In genomic region chr19:44752816-44753618, GRCh38 we compare ENCODE assay signal across 8 cellular contexts. TPM values are rescaled to one million over a fixed set of nuclear protein-coding genes. Genes with fewer than 3 reads are reported as not detected.
A peak's percentile ranks its signal among the peaks of the same experiment; 100 is the strongest.
DNase-seq lines count a peak whose midpoint lies in the region; ATAC-seq and TF ChIP-seq lines count a peak whose summit lies in the region.

No MANE protein-coding gene starts in this region.

- intact Hi-C loops in right cardiac atrium (cut with DNase I), result no loop called here

- H3K4me3 ChIP-seq in right cardiac atrium (ENCODE audit: low read length), result peak overlapping the region; percentile 61

- H3K27me3 ChIP-seq in right cardiac atrium (ENCODE audit: control insufficient read depth, insufficient read depth), result no peaks in the 10 kb centered on the region

- peak; percentile 57 for ATAC-seq in GM21619 (IDR thresholded peaks at IDR 0.05; ENCODE audit: unreplicated experiment)
- ATAC-seq in activated naive CD8-positive, alpha-beta T cell treated with anti-CD3 and anti-CD28 coated beads, Interleukin-2, amount 50 U/mL, for 24 hours, result peak; percentile 79
- ATAC-seq in right cardiac atrium, result peak; percentile 65

- TF ChIP-seq EP300 in Ishikawa (IDR thresholded peaks at IDR 0.05; ENCODE audit: borderline replicate concordance), result peak; percentile 74

- peaks cover 61% of the 10 kb centered on the region for H3K4me1 Mint-ChIP-seq in activated naive CD8-positive, alpha-beta T cell treated with anti-CD3 and anti-CD28 coated beads, Interleukin-2, amount 50 U/mL, for 24 hours
- H3K4me1 Mint-ChIP-seq in progenitor cell of endocrine pancreas (ENCODE audit: low read depth), result peaks cover 16% of the 10 kb centered on the region

- no peaks in the 10 kb centered on the region for H3K9me3 Mint-ChIP-seq in activated naive CD8-positive, alpha-beta T cell treated with anti-CD3 and anti-CD28 coated beads, Interleukin-2, amount 50 U/mL, for 24 hours
- no peaks in the 10 kb centered on the region for H3K9me3 Mint-ChIP-seq in progenitor cell of endocrine pancreas (ENCODE audit: low read depth)

- peak overlapping the region; percentile 93 for H3K27ac Mint-ChIP-seq in activated naive CD8-positive, alpha-beta T cell treated with anti-CD3 and anti-CD28 coated beads, Interleukin-2, amount 50 U/mL, for 24 hours
- no peak overlapping the region for H3K27ac Mint-ChIP-seq in progenitor cell of endocrine pancreas

- no peak for TF ChIP-seq CTCF in progenitor cell of endocrine pancreas (IDR thresholded peaks at IDR 0.05; ENCODE audit: unreplicated experiment)

- H3K27ac ChIP-seq in right cardiac atrium (ENCODE audit: low read length), result peak overlapping the region; percentile 34

- TF ChIP-seq RAD21 in Ishikawa (IDR thresholded peaks at IDR 0.05; ENCODE audit: low read depth), result no peak

- peaks cover 21% of the 10 kb centered on the region for H3K36me3 Mint-ChIP-seq in activated naive CD8-positive, alpha-beta T cell treated with anti-CD3 and anti-CD28 coated beads, Interleukin-2, amount 50 U/mL, for 24 hours (ENCODE audit: low read depth)
- no peaks in the 10 kb centered on the region for H3K36me3 Mint-ChIP-seq in progenitor cell of endocrine pancreas (ENCODE audit: insufficient read depth)

- H3K4me1 ChIP-seq in right cardiac atrium (ENCODE audit: control insufficient read depth, insufficient read depth, low read length), result peaks cover 27% of the 10 kb centered on the region

- H3K27me3 Mint-ChIP-seq in activated naive CD8-positive, alpha-beta T cell treated with anti-CD3 and anti-CD28 coated beads, Interleukin-2, amount 50 U/mL, for 24 hours, result peaks cover 2% of the 10 kb centered on the region
- peaks cover 62% of the 10 kb centered on the region for H3K27me3 Mint-ChIP-seq in progenitor cell of endocrine pancreas

- H3K4me3 Mint-ChIP-seq in activated naive CD8-positive, alpha-beta T cell treated with anti-CD3 and anti-CD28 coated beads, Interleukin-2, amount 50 U/mL, for 24 hours, result peak overlapping the region; percentile 88
- H3K4me3 Mint-ChIP-seq in progenitor cell of endocrine pancreas (ENCODE audit: low read depth), result no peak overlapping the region

- 14% methylated on average over 16 of the region's 16 CpGs for WGBS in right cardiac atrium

- no peaks in the 10 kb centered on the region for H3K9me3 ChIP-seq in right cardiac atrium (ENCODE audit: control insufficient read depth, low read length)

- peak; percentile 58 for DNase-seq in DMS79 treated with DMSO at 0.1 percent for 48 hours (lab: John Stamatoyannopoulos, UW)
- DNase-seq in SW 1271 (lab: John Stamatoyannopoulos, UW), result peak; percentile 61 to 80
- peak; percentile 96 for DNase-seq in activated naive CD8-positive, alpha-beta T cell treated with anti-CD3 and anti-CD28 coated beads, Interleukin-2, amount 50 U/mL, for 24 hours
- DNase-seq in right cardiac atrium, result peak; percentile 94 to 96 (median 95)
- DNase-seq in retina, result peak; percentile 54
- no peak for DNase-seq in progenitor cell of endocrine pancreas (ENCODE audit: low spot score, unreplicated experiment)

TF ChIP-seq in Ishikawa, 13 proteins besides CTCF, POLR2A, EP300 and RAD21:
- TF ChIP-seq FOXM1 (IDR thresholded peaks at IDR 0.05; ENCODE audit: borderline replicate concordance, low read depth) (no peak), TAF1 (IDR thresholded peaks at IDR 0.05; ENCODE audit: low read depth) (no peak), NFIC (IDR thresholded peaks at IDR 0.05) (peak; percentile 53), ZBTB7A (IDR thresholded peaks at IDR 0.05; ENCODE audit: low read depth) (peak; percentile 44; the same call in 1 of the 2 replicates), YY1 (IDR thresholded peaks at IDR 0.05; ENCODE audit: low read depth) (no peak), EGR1 (IDR thresholded peaks at IDR 0.05) (no peak), REST (IDR thresholded peaks at IDR 0.05; ENCODE audit: low read depth) (no peak), CEBPB (IDR thresholded peaks at IDR 0.05) (peak; percentile 26; the same call in 1 of the 2 replicates), CREB1 (IDR thresholded peaks at IDR 0.05; ENCODE audit: low read depth) (peak; percentile 83), USF1 (IDR thresholded peaks at IDR 0.05) (no peak), TEAD4 (IDR thresholded peaks at IDR 0.05) (0 out of 2 replicates have a peak, but pooled peaks have one; percentile 47), TCF12 (IDR thresholded peaks at IDR 0.05; ENCODE audit: low read depth) (peak; percentile 77; the same call in 1 of the 2 replicates)
- TF ChIP-seq, protein P1, sequence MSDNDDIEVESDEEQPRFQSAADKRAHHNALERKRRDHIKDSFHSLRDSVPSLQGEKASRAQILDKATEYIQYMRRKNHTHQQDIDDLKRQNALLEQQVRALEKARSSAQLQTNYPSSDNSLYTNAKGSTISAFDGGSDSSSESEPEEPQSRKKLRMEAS (IDR thresholded peaks at IDR 0.05), result no peak

RNA-seq across cellular contexts. Expression of gene BCL3, which starts 4.5 kb away (rescaled TPM):
- total RNA-seq in right cardiac atrium (10 to 100 TPM; 14.9 to 39.4 (median 17.9) TPM), progenitor cell of endocrine pancreas (2.9 and 3.8 TPM in 2 replicates)
- polyA plus RNA-seq in right cardiac atrium, result 25.8 TPM

RNA-seq across cellular contexts. Expression of gene CBLC, which starts 24.7 kb away (rescaled TPM):
- total RNA-seq in right cardiac atrium (not detected), progenitor cell of endocrine pancreas (15.4 and 16.2 TPM in 2 replicates)
- polyA plus RNA-seq in right cardiac atrium, result not detected

RNA-seq across cellular contexts. Expression of gene CEACAM16, which starts 54.1 kb away (rescaled TPM):
- not detected for total RNA-seq in right cardiac atrium
- not detected for polyA plus RNA-seq in right cardiac atrium
- total RNA-seq in progenitor cell of endocrine pancreas, result not detected in 2 replicates

RNA-seq across cellular contexts. Expression of gene BCAM, which starts 55.9 kb away (rescaled TPM):
- total RNA-seq in right cardiac atrium (100 to 1,000 TPM in 1 of 4 donors, 10 to 100 TPM in 3; 69.9 to 130 (median 80.1) TPM), progenitor cell of endocrine pancreas (197 and 211 TPM in 2 replicates)
- 107 TPM for polyA plus RNA-seq in right cardiac atrium

Comparison
In these comparisons a context has a peak if more than half of its experiments do, and no peak if none do; other contexts are left out.
1. RNA of gene CBLC, which starts 24.7 kb away (total RNA-seq): 15.4 to 16.2 TPM in progenitor cell of endocrine pancreas; not detected in right cardiac atrium; every median in the first group is over 10 times any median in the second.
2. Peak in every context shown above with its lines, with median percentiles within 50 percentile points of each other: ATAC-seq.